ENCODE assay signal across 11 cellular contexts in genomic region chr3:182729903-182730674, GRCh38.
A peak's percentile ranks its signal among the peaks of the same experiment; 100 is the strongest.
DNase-seq lines count a peak whose midpoint lies in the region; ATAC-seq and TF ChIP-seq lines count a peak whose summit lies in the region.
"Had no signal": no experiment of that assay in that cellular context is flagged by ENCODE, and none has a peak within 500 bp of the region (broad histone marks: within the 10 kb centered on the region; RNA-seq: fewer than 3 reads in every experiment).

No MANE protein-coding gene starts in this region.

- peaks cover 13% of the 10 kb centered on the region for H3K27me3 Mint-ChIP-seq in activated CD4-positive, alpha-beta memory T cell treated with anti-CD3 and anti-CD28 coated beads for 36 hours
- H3K27me3 Mint-ChIP-seq in activated CD4-positive, alpha-beta memory T cell treated with anti-CD3 and anti-CD28 coated beads, Interleukin-2, amount 10 ng/mL, durations not matched to agents 7 days and 5 days: peaks cover 9% of the 10 kb centered on the region

- H3K4me3 ChIP-seq in MM.1S (ENCODE audit: low read length) (peak overlapping the region; percentile 61), mesendoderm (ENCODE audit: low read length) (no peak overlapping the region)

- TF ChIP-seq CTCF in MM.1S (IDR thresholded peaks at IDR 0.05; ENCODE audit: low read length): no peak; the same call in 1 of the 2 replicates

- no peak overlapping the region for H3K4ac ChIP-seq in mesendoderm (ENCODE audit: low read depth, low read length)

- no peak overlapping the region for H3K4me3 Mint-ChIP-seq in activated CD4-positive, alpha-beta memory T cell treated with anti-CD3 and anti-CD28 coated beads for 36 hours
- no peak overlapping the region for H3K4me3 Mint-ChIP-seq in activated CD4-positive, alpha-beta memory T cell treated with anti-CD3 and anti-CD28 coated beads, Interleukin-2, amount 10 ng/mL, durations not matched to agents 7 days and 5 days
- peak overlapping the region; percentile 11 for H3K4me3 Mint-ChIP-seq in stimulated activated effector memory CD8-positive, alpha-beta T cell treated with anti-CD3 and anti-CD28 coated beads, Interleukin-12 subunit alpha, Interleukin-12 subunit beta, amount 100 ng/mL, for 72 hours
- H3K4me3 Mint-ChIP-seq: neural crest cell, T-cell had no signal

- no peak overlapping the region for H3K23ac ChIP-seq in mesendoderm (ENCODE audit: low read length)

- in situ Hi-C loops in ACHN (cut with HindIII; ENCODE audit: low pct_ligation_motif_present, low pct_unique_long_range_greater_than_20kb, low sequenced_read_pairs): no loop called here

- no peaks in the 10 kb centered on the region for H3K79me2 ChIP-seq in MM.1S (ENCODE audit: low read length)
- no peaks in the 10 kb centered on the region for H3K79me2 ChIP-seq in mesendoderm (ENCODE audit: control insufficient read depth, insufficient read depth, low read length)

- H3K27me3 ChIP-seq in MM.1S (replicated peaks; ENCODE audit: insufficient read depth, low read length) (no peaks in the 10 kb centered on the region), mesendoderm (ENCODE audit: insufficient read depth, low read length, poor library complexity) (no peaks in the 10 kb centered on the region)

- no peaks in the 10 kb centered on the region for H3K36me3 ChIP-seq in MM.1S (replicated peaks; ENCODE audit: insufficient read depth, low read length)
- no peaks in the 10 kb centered on the region for H3K36me3 ChIP-seq in mesendoderm (ENCODE audit: control insufficient read depth, insufficient read depth, low read length)

- H3K36me3 Mint-ChIP-seq in activated CD4-positive, alpha-beta memory T cell treated with anti-CD3 and anti-CD28 coated beads for 36 hours: no peaks in the 10 kb centered on the region
- no peaks in the 10 kb centered on the region for H3K36me3 Mint-ChIP-seq in activated CD4-positive, alpha-beta memory T cell treated with anti-CD3 and anti-CD28 coated beads, Interleukin-2, amount 10 ng/mL, durations not matched to agents 7 days and 5 days (ENCODE audit: low read depth)
- H3K36me3 Mint-ChIP-seq in stimulated activated effector memory CD8-positive, alpha-beta T cell treated with anti-CD3 and anti-CD28 coated beads, Interleukin-12 subunit alpha, Interleukin-12 subunit beta, amount 100 ng/mL, for 72 hours: no peaks in the 10 kb centered on the region
- H3K36me3 Mint-ChIP-seq: T-cell had no signal

- H3K27ac Mint-ChIP-seq in activated CD4-positive, alpha-beta memory T cell treated with anti-CD3 and anti-CD28 coated beads for 36 hours: no peak overlapping the region
- no peak overlapping the region for H3K27ac Mint-ChIP-seq in activated CD4-positive, alpha-beta memory T cell treated with anti-CD3 and anti-CD28 coated beads, Interleukin-2, amount 10 ng/mL, durations not matched to agents 7 days and 5 days
- no peak overlapping the region for H3K27ac Mint-ChIP-seq in stimulated activated effector memory CD8-positive, alpha-beta T cell treated with anti-CD3 and anti-CD28 coated beads, Interleukin-12 subunit alpha, Interleukin-12 subunit beta, amount 100 ng/mL, for 72 hours
- H3K27ac Mint-ChIP-seq: T-cell had no signal

- H3K9me3 ChIP-seq in MM.1S (replicated peaks; ENCODE audit: insufficient read depth, low read length): no peaks in the 10 kb centered on the region

- peaks cover 8% of the 10 kb centered on the region for H3K4me1 Mint-ChIP-seq in activated CD4-positive, alpha-beta memory T cell treated with anti-CD3 and anti-CD28 coated beads for 36 hours (ENCODE audit: low read depth)
- H3K4me1 Mint-ChIP-seq in activated CD4-positive, alpha-beta memory T cell treated with anti-CD3 and anti-CD28 coated beads, Interleukin-2, amount 10 ng/mL, durations not matched to agents 7 days and 5 days: peaks cover 10% of the 10 kb centered on the region
- peaks cover 10% of the 10 kb centered on the region for H3K4me1 Mint-ChIP-seq in stimulated activated effector memory CD8-positive, alpha-beta T cell treated with anti-CD3 and anti-CD28 coated beads, Interleukin-12 subunit alpha, Interleukin-12 subunit beta, amount 100 ng/mL, for 72 hours
- H3K4me1 Mint-ChIP-seq: T-cell had no signal

- H3K56ac ChIP-seq in mesendoderm (ENCODE audit: low read length): no peak overlapping the region

- H4K5ac ChIP-seq in mesendoderm (ENCODE audit: low read length): no peak overlapping the region

- H4K20me1 ChIP-seq in MM.1S (ENCODE audit: insufficient read depth, low read length): no peaks in the 10 kb centered on the region

- H3K9ac ChIP-seq in MM.1S (ENCODE audit: low read length) (peak overlapping the region; percentile 22; the same call in 1 of the 2 replicates), mesendoderm (ENCODE audit: low read length) (no peak overlapping the region)

- DNase-seq in activated CD4-positive, alpha-beta memory T cell treated with anti-CD3 and anti-CD28 coated beads for 36 hours: peak; percentile 23
- no peak for DNase-seq in activated CD4-positive, alpha-beta memory T cell treated with anti-CD3 and anti-CD28 coated beads, Interleukin-2, amount 10 ng/mL, durations not matched to agents 7 days and 5 days
- DNase-seq in MM.1S: peak; percentile 79
- no peak for DNase-seq in stimulated activated effector memory CD8-positive, alpha-beta T cell treated with anti-CD3 and anti-CD28 coated beads, Interleukin-12 subunit alpha, Interleukin-12 subunit beta, amount 100 ng/mL, for 72 hours (ENCODE audit: low spot score in 2 of 2)
- no peak for DNase-seq in mesendoderm
- no peak for DNase-seq in ACHN
- DNase-seq in effector CD4-positive, alpha-beta T cell: no peak
- DNase-seq: amniotic stem cell, T-cell had no signal

- H4K8ac ChIP-seq in mesendoderm (ENCODE audit: low read depth, low read length): no peak overlapping the region

- H2BK5ac ChIP-seq in mesendoderm (ENCODE audit: low read length): no peak overlapping the region

- no peak overlapping the region for H2BK120ac ChIP-seq in mesendoderm (ENCODE audit: low read depth, low read length)

- POLR2A ChIA-PET in activated CD4-positive, alpha-beta memory T cell treated with anti-CD3 and anti-CD28 coated beads for 36 hours (lab: Charles Lee): no interaction called here
- POLR2A ChIA-PET in activated CD4-positive, alpha-beta memory T cell treated with anti-CD3 and anti-CD28 coated beads, Interleukin-2, amount 10 ng/mL, durations not matched to agents 7 days and 5 days (lab: Charles Lee): no interaction called here

- peaks cover 16% of the 10 kb centered on the region for H3K4me1 ChIP-seq in MM.1S (ENCODE audit: low read length)
- peaks cover 2% of the 10 kb centered on the region for H3K4me1 ChIP-seq in mesendoderm (ENCODE audit: control insufficient read depth, low read depth, low read length)

- intact Hi-C loops in activated CD4-positive, alpha-beta memory T cell treated with anti-CD3 and anti-CD28 coated beads for 36 hours (cut with micrococcal nuclease): no loop called here

- H2AK5ac ChIP-seq in mesendoderm (ENCODE audit: low read length): no peak overlapping the region

- H3K9me3 Mint-ChIP-seq in activated CD4-positive, alpha-beta memory T cell treated with anti-CD3 and anti-CD28 coated beads for 36 hours: no peaks in the 10 kb centered on the region
- H3K9me3 Mint-ChIP-seq in activated CD4-positive, alpha-beta memory T cell treated with anti-CD3 and anti-CD28 coated beads, Interleukin-2, amount 10 ng/mL, durations not matched to agents 7 days and 5 days: no peaks in the 10 kb centered on the region
- H3K9me3 Mint-ChIP-seq in stimulated activated effector memory CD8-positive, alpha-beta T cell treated with anti-CD3 and anti-CD28 coated beads, Interleukin-12 subunit alpha, Interleukin-12 subunit beta, amount 100 ng/mL, for 72 hours: no peaks in the 10 kb centered on the region
- H3K9me3 Mint-ChIP-seq: neural crest cell, T-cell had no signal

- H3K9me2 ChIP-seq in MM.1S (replicated peaks; ENCODE audit: insufficient read depth, low read length): no peaks in the 10 kb centered on the region

- no peaks in the 10 kb centered on the region for H3K79me1 ChIP-seq in mesendoderm (ENCODE audit: low read length)

- WGBS in mesendoderm (ENCODE audit: extremely low coverage, insufficient coverage, low lambda C conversion rate): no CpG with 5 or more reads among the region's 19 CpGs

- H3K18ac ChIP-seq in mesendoderm (ENCODE audit: low read length): no peak overlapping the region

- peak overlapping the region; percentile 53; the same call in 1 of the 2 replicates for H3K27ac ChIP-seq in MM.1S (ENCODE audit: low read length)
- no peak overlapping the region for H3K27ac ChIP-seq in mesendoderm (ENCODE audit: low read depth, low read length)

- CTCF ChIA-PET in activated CD4-positive, alpha-beta memory T cell treated with anti-CD3 and anti-CD28 coated beads for 36 hours (lab: Charles Lee): interaction anchor here (0.7 kb wide), 1 partner anchor 21 kb away, joined by 3 read pairs; no protein-coding TSS in a partner anchor
- CTCF ChIA-PET in activated CD4-positive, alpha-beta memory T cell treated with anti-CD3 and anti-CD28 coated beads, Interleukin-2, amount 10 ng/mL, durations not matched to agents 7 days and 5 days (lab: Charles Lee): interaction anchor here (1.2 to 1.3 kb wide), 2 partner anchors 16 to 17 kb away, joined by 3 to 6 read pairs; no protein-coding TSS in a partner anchor

- H2AFZ ChIP-seq in MM.1S (ENCODE audit: low read length): peak overlapping the region; percentile 59

- no peak overlapping the region for H2BK15ac ChIP-seq in mesendoderm (replicated peaks; ENCODE audit: low read depth)

- peaks cover 19% of the 10 kb centered on the region for H3F3A ChIP-seq in MM.1S (ENCODE audit: insufficient read depth, low read length)

- ATAC-seq in HG02642 (IDR thresholded peaks at IDR 0.05; ENCODE audit: poor library complexity, unreplicated experiment): peak; percentile 77
- ATAC-seq in stimulated activated effector memory CD8-positive, alpha-beta T cell treated with anti-CD3 and anti-CD28 coated beads, Interleukin-12 subunit alpha, Interleukin-12 subunit beta, amount 100 ng/mL, for 72 hours: peak; percentile 71
- ATAC-seq: T-cell had no signal

- H3K4me2 ChIP-seq in MM.1S (ENCODE audit: low read depth, low read length) (peak overlapping the region; percentile 86), mesendoderm (ENCODE audit: low read length) (no peak overlapping the region)

Comparison
In these comparisons a context has a peak if more than half of its experiments do, and no peak if none do; other contexts are left out.
1. DNase-seq: peak in activated CD4-positive, alpha-beta memory T cell treated with anti-CD3 and anti-CD28 coated beads for 36 hours (single experiment) and MM.1S (single experiment); none in activated CD4-positive, alpha-beta memory T cell treated with anti-CD3 and anti-CD28 coated beads, Interleukin-2, amount 10 ng/mL, durations not matched to agents 7 days and 5 days (single experiment), stimulated activated effector memory CD8-positive, alpha-beta T cell treated with anti-CD3 and anti-CD28 coated beads, Interleukin-12 subunit alpha, Interleukin-12 subunit beta, amount 100 ng/mL, for 72 hours (0 of 2), mesendoderm (single experiment), ACHN (single experiment) and effector CD4-positive, alpha-beta T cell (single experiment).